ENCODE assay signal across 11 cellular contexts in the genomic region with DNA sequence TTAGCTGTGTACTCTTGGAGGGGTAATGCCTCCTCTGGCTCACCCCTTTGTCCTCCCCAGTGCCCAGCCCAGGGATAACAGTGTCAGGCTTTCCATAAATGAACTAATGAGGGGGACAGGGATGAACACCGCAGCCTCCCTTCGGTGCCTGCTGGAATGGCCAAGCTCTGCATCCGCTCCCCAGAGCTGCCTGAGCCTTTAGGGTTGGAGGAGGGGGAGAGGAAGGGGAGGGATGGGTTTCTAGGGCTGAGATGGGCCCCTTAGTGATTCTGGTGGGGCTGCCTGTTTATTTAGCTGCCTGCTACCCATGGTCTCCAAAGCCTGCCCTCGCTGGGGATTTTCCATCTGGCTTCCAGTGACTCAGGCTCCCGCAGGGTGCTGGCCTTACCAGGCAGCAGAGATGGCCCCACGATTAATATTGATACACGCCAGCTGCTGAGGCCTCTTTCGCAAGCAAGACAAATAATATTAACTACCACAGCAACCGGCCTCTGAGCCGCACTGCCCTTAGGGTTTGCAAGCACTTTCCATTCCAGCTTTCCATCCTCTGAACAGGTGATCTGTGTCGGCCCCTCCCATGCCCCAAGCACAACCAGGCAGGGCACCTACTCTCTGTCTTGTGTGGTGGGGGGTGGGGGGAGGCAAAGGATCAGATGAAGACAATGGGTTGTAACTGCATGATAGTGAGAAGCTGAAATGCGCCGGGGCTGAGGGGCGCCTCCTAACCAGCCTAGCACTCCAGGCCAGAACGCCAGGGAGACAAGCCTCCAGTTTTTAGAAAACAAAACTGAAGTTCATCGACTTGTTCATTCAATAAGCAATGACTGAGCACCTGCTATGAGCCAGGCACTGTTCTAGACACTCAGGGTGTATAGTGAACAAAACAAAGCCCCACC. TPM values are rescaled to one million over a fixed set of nuclear protein-coding genes. Genes with fewer than 3 reads are reported as not detected.
DNase-seq lines count a peak whose midpoint lies in the region; ATAC-seq, FAIRE-seq and TF ChIP-seq lines count a peak whose summit lies in the region.
"Had no signal": no experiment of that assay in that cellular context is flagged by ENCODE, and none has a peak within 500 bp of the region (broad histone marks: within the 10 kb centered on the region; RNA-seq: fewer than 3 reads in every experiment).

No MANE protein-coding gene starts in this region.

- no peaks in the 10 kb centered on the region for H3K9me3 Mint-ChIP-seq in activated CD8-positive, alpha-beta T cell treated with anti-CD3 and anti-CD28 coated beads for 36 hours
- H3K9me3 Mint-ChIP-seq: CD4-positive, alpha-beta T cell; effector memory CD8-positive, alpha-beta T cell; T-cell had no signal

- H3K9me3 ChIP-seq in kidney (ENCODE audit: control insufficient read depth in 1 of 2, low read length in 2 of 2) = no peaks in the 10 kb centered on the region

- POLR2A ChIA-PET in activated CD8-positive, alpha-beta T cell treated with anti-CD3 and anti-CD28 coated beads for 36 hours (lab: Charles Lee) = no interaction called here

- ATAC-seq in activated CD8-positive, alpha-beta T cell treated with anti-CD3 and anti-CD28 coated beads for 36 hours = no peak
- ATAC-seq: effector memory CD8-positive, alpha-beta T cell; T-cell had no signal

- no peaks in the 10 kb centered on the region for H3K4me1 Mint-ChIP-seq in activated CD8-positive, alpha-beta T cell treated with anti-CD3 and anti-CD28 coated beads for 36 hours (ENCODE audit: low read depth)

- H3K4me3 ChIP-seq in kidney (ENCODE audit: low read length in 2 of 2) = no peak overlapping the region

- no peaks in the 10 kb centered on the region for H3K36me3 Mint-ChIP-seq in activated CD8-positive, alpha-beta T cell treated with anti-CD3 and anti-CD28 coated beads for 36 hours (ENCODE audit: low read depth)
- H3K36me3 Mint-ChIP-seq: T-cell had no signal

- intact Hi-C loops in kidney (cut with DNase I) = loop anchor here (5.0 to 10.0 kb wide), 3 partner anchors 91 to 329 kb away; no protein-coding TSS in a partner anchor
- intact Hi-C loops in activated CD8-positive, alpha-beta T cell treated with anti-CD3 and anti-CD28 coated beads for 36 hours (cut with micrococcal nuclease) = no loop called here

- no peak overlapping the region for H3K9ac ChIP-seq in kidney (ENCODE audit: low read length in 2 of 2)

- H3K27ac ChIP-seq in kidney (ENCODE audit: low read depth in 2 of 2, low read length in 2 of 2) = no peak overlapping the region

- no peak for TF ChIP-seq CTCF in kidney (IDR thresholded peaks at IDR 0.05; ENCODE audit: borderline replicate concordance, extremely low read depth, insufficient read depth)
- no peak for TF ChIP-seq CTCF in activated CD8-positive, alpha-beta T cell treated with anti-CD3 and anti-CD28 coated beads for 36 hours (IDR thresholded peaks at IDR 0.05)

- FAIRE-seq in kidney (lab: Jason Lieb, UNC) (no peak), GM19239 (lab: Jason Lieb, UNC) (no peak)

- H3K36me3 ChIP-seq in kidney (ENCODE audit: control insufficient read depth in 1 of 2, insufficient read depth in 2 of 2, low read length in 2 of 2) = no peaks in the 10 kb centered on the region

- peaks cover 5% of the 10 kb centered on the region for H3K27me3 Mint-ChIP-seq in activated CD8-positive, alpha-beta T cell treated with anti-CD3 and anti-CD28 coated beads for 36 hours

- peaks cover 2 to 5% of the 10 kb centered on the region in 2 donors for H3K4me1 ChIP-seq in kidney (ENCODE audit: control insufficient read depth in 1 of 2, insufficient read depth in 1 of 2, low read depth in 1 of 2, low read length in 2 of 2)

- peak; percentile 60 for DNase-seq in AG08395 (ENCODE audit: low spot score)
- DNase-seq in NCI-H1092 (lab: John Stamatoyannopoulos, UW) = peak; percentile 90
- DNase-seq in T1000 (lab: John Stamatoyannopoulos, UW) = peak; percentile 77
- peak; percentile 91 for DNase-seq in kidney
- no peak for DNase-seq in GM19239 (ENCODE audit: insufficient read length, low spot score)
- no peak for DNase-seq in stimulated activated CD4-positive, alpha-beta T cell treated with anti-CD3 and anti-CD28 coated beads, Interleukin-1b, Interleukin-23, amount 100 ng/mL, for 48 hours
- DNase-seq in ecto neural progenitor cell (ENCODE audit: low spot score) = no peak
- DNase-seq in activated CD8-positive, alpha-beta T cell treated with anti-CD3 and anti-CD28 coated beads for 36 hours = no peak
- DNase-seq: effector memory CD8-positive, alpha-beta T cell; T-cell had no signal

- H3K27ac Mint-ChIP-seq in activated CD8-positive, alpha-beta T cell treated with anti-CD3 and anti-CD28 coated beads for 36 hours = no peak overlapping the region
- H3K27ac Mint-ChIP-seq: CD4-positive, alpha-beta T cell; effector memory CD8-positive, alpha-beta T cell; T-cell had no signal

- CTCF ChIA-PET in activated CD8-positive, alpha-beta T cell treated with anti-CD3 and anti-CD28 coated beads for 36 hours (lab: Charles Lee) = no interaction called here

- H3K4me3 Mint-ChIP-seq in activated CD8-positive, alpha-beta T cell treated with anti-CD3 and anti-CD28 coated beads for 36 hours = no peak overlapping the region
- H3K4me3 Mint-ChIP-seq: CD4-positive, alpha-beta T cell; effector memory CD8-positive, alpha-beta T cell; T-cell had no signal

RNA-seq across cellular contexts. Expression of gene C14orf132, which starts 56.7 kb away (rescaled TPM):
- total RNA-seq in kidney = 17.5 TPM
- polyA plus RNA-seq in kidney (ENCODE audit: insufficient read depth, low read depth, low replicate concordance) = 6.0 TPM
- 1 to 10 TPM; 1.6 to 2.3 TPM for total RNA-seq in activated CD8-positive, alpha-beta T cell treated with anti-CD3 and anti-CD28 coated beads for 36 hours

Comparison
In these comparisons a context has a peak if more than half of its experiments do, and no peak if none do; other contexts are left out.
1. DNase-seq: peak in AG08395 (single experiment), NCI-H1092 (single experiment), T1000 (single experiment) and kidney (single experiment); none in GM19239 (single experiment), stimulated activated CD4-positive, alpha-beta T cell treated with anti-CD3 and anti-CD28 coated beads, Interleukin-1b, Interleukin-23, amount 100 ng/mL, for 48 hours (single experiment), ecto neural progenitor cell (single experiment) and activated CD8-positive, alpha-beta T cell treated with anti-CD3 and anti-CD28 coated beads for 36 hours (single experiment).